Comparison of ENCODE assay signal across 8 cellular contexts in the genomic region with DNA sequence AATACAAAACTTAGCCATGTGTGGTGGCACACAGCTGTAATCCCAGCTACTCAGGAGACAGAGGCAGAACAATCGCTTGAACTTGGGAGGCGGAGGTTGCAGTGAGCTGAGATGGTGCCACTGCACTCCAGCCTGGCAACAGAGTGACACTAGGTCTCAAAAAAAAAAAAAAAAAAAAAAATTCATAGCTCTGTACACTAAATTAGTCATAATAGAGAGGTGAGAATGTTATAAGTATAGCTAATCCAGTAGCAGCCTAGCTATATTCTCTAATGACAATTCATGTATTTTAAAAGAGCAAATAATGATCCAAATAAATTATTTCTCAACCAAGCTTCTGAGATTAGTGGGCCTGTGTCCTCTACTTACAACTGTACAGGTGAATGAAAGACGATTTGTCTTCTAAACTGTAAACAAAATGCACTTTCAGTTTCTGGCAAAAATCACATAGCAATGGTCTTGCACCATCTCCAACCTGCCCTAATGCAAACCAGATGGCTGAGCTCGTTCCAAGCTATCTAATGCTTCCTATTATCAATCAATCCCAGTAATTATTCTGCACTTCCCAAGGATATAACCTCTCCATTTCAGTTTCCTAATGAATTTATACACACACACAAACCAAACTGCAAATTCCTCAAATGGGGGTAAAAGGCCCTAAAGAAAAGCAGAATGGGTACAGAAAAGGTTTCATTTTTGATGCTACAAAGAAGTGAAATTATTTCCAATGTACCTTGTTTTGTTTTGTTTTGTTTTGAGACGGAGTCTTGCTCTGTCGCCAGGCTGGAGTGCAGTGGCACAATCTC. TPM values are rescaled to one million over a fixed set of nuclear protein-coding genes. Genes with fewer than 3 reads are reported as not detected.
DNase-seq lines count a peak whose midpoint lies in the region; ATAC-seq and TF ChIP-seq lines count a peak whose summit lies in the region.
"Had no signal": no experiment of that assay in that cellular context is flagged by ENCODE, and none has a peak within 500 bp of the region (broad histone marks: within the 10 kb centered on the region; RNA-seq: fewer than 3 reads in every experiment).

No MANE protein-coding gene starts in this region.

- H3K27me3 ChIP-seq in osteoblast (ENCODE audit: insufficient read depth, low read length) (no peaks in the 10 kb centered on the region), mammary epithelial cell (ENCODE audit: insufficient read depth, low read length) (no peaks in the 10 kb centered on the region)

- H3K27ac ChIP-seq in osteoblast (ENCODE audit: low read depth, low read length) (no peak overlapping the region), mammary epithelial cell (ENCODE audit: insufficient read depth, low read depth, low read length) (no peak overlapping the region)

- dilution Hi-C loops in mammary epithelial cell (cut with HindIII; ENCODE audit: low sequenced_read_pairs): no loop called here

- POLR2A ChIA-PET in activated naive CD8-positive, alpha-beta T cell treated with anti-CD3 and anti-CD28 coated beads, Interleukin-2, amount 10 ng/mL, durations not matched to agents 7 days and 5 days (lab: Charles Lee): interaction anchor here (0.6 to 1.1 kb wide), 4 partner anchors 13 to 509 kb away, joined by 3 to 6 read pairs (median 4); partner anchors contain the start of gene RPS27

- TF ChIP-seq CTCF in HFFc6 (IDR thresholded peaks at IDR 0.05) (no peak), mucosa of descending colon (IDR thresholded peaks at IDR 0.05) (no peak), osteoblast (IDR thresholded peaks at IDR 0.05; ENCODE audit: extremely low read depth, low read depth, low read length) (no peak), mammary epithelial cell (conservative IDR thresholded peaks at IDR 0.05 in 1 of 2, IDR thresholded peaks at IDR 0.05 in 1 of 2; ENCODE audit: extremely low read depth in 1 of 2, insufficient read depth in 1 of 2, low read depth in 1 of 2, low read length in 2 of 2) (no peak)

- DNase-seq in EH (ENCODE audit: low read depth): peak; percentile 58
- peak; percentile 25 for DNase-seq in HFFc6
- DNase-seq in activated naive CD8-positive, alpha-beta T cell treated with anti-CD3 and anti-CD28 coated beads, Interleukin-2, amount 10 ng/mL, durations not matched to agents 7 days and 5 days: no peak
- no peak for DNase-seq in mucosa of descending colon
- no peak for DNase-seq in osteoblast (ENCODE audit: insufficient read length, low spot score, missing footprints)
- DNase-seq in mammary epithelial cell: no peak
- DNase-seq in ureter (ENCODE audit: low spot score): no peak
- DNase-seq: T-helper 9 cell had no signal

- no peak for ATAC-seq in activated naive CD8-positive, alpha-beta T cell treated with anti-CD3 and anti-CD28 coated beads, Interleukin-2, amount 10 ng/mL, durations not matched to agents 7 days and 5 days (ENCODE audit: low read depth)
- ATAC-seq in mucosa of descending colon: peak; percentile 33

- intact Hi-C loops in mucosa of descending colon (cut with DNase I, micrococcal nuclease): no loop called here
- intact Hi-C loops in mammary epithelial cell (cut with micrococcal nuclease): loop anchor here (5.0 kb wide), 2 partner anchors 34 to 36 kb away; no protein-coding TSS in a partner anchor

- H2AFZ ChIP-seq in osteoblast (ENCODE audit: low read length) (no peak overlapping the region), mammary epithelial cell (ENCODE audit: low read depth, low read length) (no peak overlapping the region)

- no peaks in the 10 kb centered on the region for H3K9me3 Mint-ChIP-seq in HFFc6
- H3K9me3 Mint-ChIP-seq in activated naive CD8-positive, alpha-beta T cell treated with anti-CD3 and anti-CD28 coated beads, Interleukin-2, amount 10 ng/mL, durations not matched to agents 7 days and 5 days: no peaks in the 10 kb centered on the region

- in situ Hi-C loops in mammary epithelial cell (cut with MboI; ENCODE audit: low sequenced_read_pairs in 2 of 2): no loop called here

- H3K9me3 ChIP-seq in mucosa of descending colon (no peaks in the 10 kb centered on the region), osteoblast (ENCODE audit: low read depth, low read length) (no peaks in the 10 kb centered on the region), mammary epithelial cell (replicated peaks; ENCODE audit: insufficient read depth, low read length) (no peaks in the 10 kb centered on the region)

- 65% methylated on average over 4 of the region's 6 CpGs for WGBS in mammary epithelial cell (ENCODE audit: low coverage, missing lambda C conversion rate)

- peaks cover 60% of the 10 kb centered on the region for H3K79me2 ChIP-seq in osteoblast (ENCODE audit: insufficient read depth, low read length)
- H3K79me2 ChIP-seq in mammary epithelial cell (ENCODE audit: insufficient read depth, low read length): peaks cover 79% of the 10 kb centered on the region

- no peak overlapping the region for H3K9ac ChIP-seq in mammary epithelial cell (ENCODE audit: insufficient read depth, low read length)

- H3K4me3 ChIP-seq in mucosa of descending colon (no peak overlapping the region), osteoblast (ENCODE audit: insufficient read depth, low read length) (no peak overlapping the region), mammary epithelial cell (replicated peaks in 1 of 3; ENCODE audit: insufficient read depth in 1 of 3, low read depth in 2 of 3, low read length in 3 of 3) (no peak overlapping the region)

- H3K4me1 ChIP-seq in mucosa of descending colon (ENCODE audit: low read depth) (no peaks in the 10 kb centered on the region), osteoblast (ENCODE audit: insufficient read depth, low read length) (no peaks in the 10 kb centered on the region), mammary epithelial cell (ENCODE audit: insufficient read depth, low read length) (no peaks in the 10 kb centered on the region)

- H3K4me2 ChIP-seq in osteoblast (ENCODE audit: insufficient read depth, low read length) (no peak overlapping the region), mammary epithelial cell (ENCODE audit: insufficient read depth, low read depth, low read length) (no peak overlapping the region)

- BruUV-seq in mammary epithelial cell (replicated peaks; lab: Mats Ljungman, UMichigan): no TSS peak

- peak overlapping the region; percentile 46 for H3K4me3 Mint-ChIP-seq in HFFc6
- no peak overlapping the region for H3K4me3 Mint-ChIP-seq in activated naive CD8-positive, alpha-beta T cell treated with anti-CD3 and anti-CD28 coated beads, Interleukin-2, amount 10 ng/mL, durations not matched to agents 7 days and 5 days

- H3K27ac Mint-ChIP-seq in HFFc6: peak overlapping the region; percentile 22; the same call in 1 of the 2 replicates
- peak overlapping the region; percentile 1 for H3K27ac Mint-ChIP-seq in activated naive CD8-positive, alpha-beta T cell treated with anti-CD3 and anti-CD28 coated beads, Interleukin-2, amount 10 ng/mL, durations not matched to agents 7 days and 5 days

- H4K20me1 ChIP-seq in osteoblast (ENCODE audit: insufficient read depth, low read length) (peaks cover 8% of the 10 kb centered on the region), mammary epithelial cell (ENCODE audit: insufficient read depth, low read length) (no peaks in the 10 kb centered on the region)

- no peaks in the 10 kb centered on the region; the same call in 1 of the 2 replicates for H3K36me3 Mint-ChIP-seq in HFFc6 (ENCODE audit: low read depth)
- peaks cover 10% of the 10 kb centered on the region for H3K36me3 Mint-ChIP-seq in activated naive CD8-positive, alpha-beta T cell treated with anti-CD3 and anti-CD28 coated beads, Interleukin-2, amount 10 ng/mL, durations not matched to agents 7 days and 5 days

- H3K36me3 ChIP-seq in mucosa of descending colon (ENCODE audit: low read depth) (no peaks in the 10 kb centered on the region), osteoblast (ENCODE audit: insufficient read depth, low read length) (no peaks in the 10 kb centered on the region), mammary epithelial cell (ENCODE audit: insufficient read depth, low read length) (no peaks in the 10 kb centered on the region)

- H3K4me1 Mint-ChIP-seq in HFFc6 (ENCODE audit: low read depth): peaks cover 21% of the 10 kb centered on the region
- peaks cover 11% of the 10 kb centered on the region for H3K4me1 Mint-ChIP-seq in activated naive CD8-positive, alpha-beta T cell treated with anti-CD3 and anti-CD28 coated beads, Interleukin-2, amount 10 ng/mL, durations not matched to agents 7 days and 5 days

- CTCF ChIA-PET in mammary epithelial cell (lab: Charles Lee; ENCODE audit: low non-redundant PET): interaction anchor here (0.6 kb wide), 1 partner anchor 81 kb away, joined by 7 read pairs; no protein-coding TSS in a partner anchor

- H3K27me3 Mint-ChIP-seq in HFFc6 (ENCODE audit: insufficient read depth): peaks cover 1% of the 10 kb centered on the region; the same call in 1 of the 2 replicates
- H3K27me3 Mint-ChIP-seq in activated naive CD8-positive, alpha-beta T cell treated with anti-CD3 and anti-CD28 coated beads, Interleukin-2, amount 10 ng/mL, durations not matched to agents 7 days and 5 days: no peaks in the 10 kb centered on the region

RNA-seq across cellular contexts. Expression of gene GATAD2B, which starts 56.5 kb away (rescaled TPM):
- total RNA-seq in HFFc6 (2021; fragmentation: NEBNext Ultra II Directional; extraction: Animal tissue kit (Norgen Biotek cat#: 25700)): 10 to 100 TPM; 29.3 to 40.9 (median 38.4) TPM
- total RNA-seq in activated naive CD8-positive, alpha-beta T cell treated with anti-CD3 and anti-CD28 coated beads, Interleukin-2, amount 10 ng/mL, durations not matched to agents 7 days and 5 days: 10 to 100 TPM; 86.3 to 96.7 TPM
- total RNA-seq in mucosa of descending colon (10 to 100 TPM; 34.4 to 64.8 (median 36.3) TPM), osteoblast (9.7 and 11.6 TPM in 2 replicates), mammary epithelial cell (10 to 100 TPM; 13.7 to 52.7 TPM), ureter (43.1 TPM)
- polyA plus RNA-seq in mammary epithelial cell: 6.4 TPM
- polyA minus RNA-seq in mammary epithelial cell: 57.0 TPM

Comparison
In these comparisons a context has a peak if more than half of its experiments do, and no peak if none do; other contexts are left out.
1. DNase-seq: peak in EH (single experiment) and HFFc6 (single experiment); none in activated naive CD8-positive, alpha-beta T cell treated with anti-CD3 and anti-CD28 coated beads, Interleukin-2, amount 10 ng/mL, durations not matched to agents 7 days and 5 days (single experiment), mucosa of descending colon (0 of 3), osteoblast (single experiment), mammary epithelial cell (single experiment) and ureter (single experiment).